ENCODE assay signal across 1 cellular context in the genomic region with DNA sequence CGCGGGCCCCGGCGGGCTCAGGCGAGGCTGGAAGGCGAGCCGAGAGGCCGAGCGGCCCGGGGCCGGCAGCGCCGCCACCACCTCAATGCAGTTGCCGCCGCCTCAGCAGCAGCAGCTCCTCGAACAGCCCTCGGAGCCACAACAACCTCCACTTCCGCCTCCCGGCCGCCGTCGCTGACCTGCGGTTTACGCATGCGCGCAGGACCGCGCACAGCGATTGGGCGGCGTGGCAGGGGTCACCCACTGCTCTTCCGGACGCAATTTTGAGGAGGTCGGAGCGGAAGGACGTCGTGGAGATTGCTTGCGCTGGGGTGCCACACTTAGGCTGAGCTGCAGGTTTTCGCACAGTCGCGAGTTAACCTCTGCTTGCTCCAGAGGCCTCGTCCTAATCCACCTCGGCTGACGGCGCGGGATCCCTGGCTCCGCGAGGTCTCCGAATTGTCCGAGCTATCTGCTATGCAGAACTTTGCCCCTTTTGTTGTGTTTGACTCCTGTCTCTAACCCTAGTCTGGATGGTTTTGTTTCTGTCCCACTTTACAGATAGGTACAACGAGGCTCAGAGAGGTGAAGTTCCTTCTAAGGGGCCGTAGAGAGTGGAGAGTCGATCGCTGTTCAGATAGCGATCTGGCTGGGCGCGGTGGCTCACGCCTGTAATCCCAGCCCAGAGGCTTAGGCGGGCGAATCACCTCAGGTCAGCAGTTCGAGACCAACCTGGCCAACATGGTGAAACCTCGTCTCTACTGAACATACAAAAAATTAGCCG.
A peak's percentile ranks its signal among the peaks of the same experiment; 100 is the strongest.
TF ChIP-seq lines count a peak whose summit lies in the region.

Gene ACAD10 (plus strand): TSS at position 243 of the 763 bp plus-strand sequence. CDS start 6,657 bp downstream, outside the sequence.
Gene BRAP (minus strand): TSS at position 146 of the 763 bp plus-strand sequence. CDS start 164 bp downstream, outside the sequence.

TF ChIP-seq in liver, 16 proteins besides CTCF, POLR2A, EP300 and RAD21 (continued from another document):
- TF ChIP-seq, protein P1, sequence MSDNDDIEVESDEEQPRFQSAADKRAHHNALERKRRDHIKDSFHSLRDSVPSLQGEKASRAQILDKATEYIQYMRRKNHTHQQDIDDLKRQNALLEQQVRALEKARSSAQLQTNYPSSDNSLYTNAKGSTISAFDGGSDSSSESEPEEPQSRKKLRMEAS (IDR thresholded peaks at IDR 0.05) = peak; percentile 57
- TF ChIP-seq NR2F2 (IDR thresholded peaks at IDR 0.05) (peak; percentile 77), TAF1 (conservative IDR thresholded peaks at IDR 0.05) (peak; percentile 53), EGR1 (IDR thresholded peaks at IDR 0.05; ENCODE audit: low read depth in 2 of 2) (peak in 1 of 2 donors; percentile 29), YY1 (IDR thresholded peaks at IDR 0.05) (peak; percentile 81), REST (IDR thresholded peaks at IDR 0.05) (peak; percentile 27)
